7 cellular contexts compared by ENCODE assay signal in the genomic region with DNA sequence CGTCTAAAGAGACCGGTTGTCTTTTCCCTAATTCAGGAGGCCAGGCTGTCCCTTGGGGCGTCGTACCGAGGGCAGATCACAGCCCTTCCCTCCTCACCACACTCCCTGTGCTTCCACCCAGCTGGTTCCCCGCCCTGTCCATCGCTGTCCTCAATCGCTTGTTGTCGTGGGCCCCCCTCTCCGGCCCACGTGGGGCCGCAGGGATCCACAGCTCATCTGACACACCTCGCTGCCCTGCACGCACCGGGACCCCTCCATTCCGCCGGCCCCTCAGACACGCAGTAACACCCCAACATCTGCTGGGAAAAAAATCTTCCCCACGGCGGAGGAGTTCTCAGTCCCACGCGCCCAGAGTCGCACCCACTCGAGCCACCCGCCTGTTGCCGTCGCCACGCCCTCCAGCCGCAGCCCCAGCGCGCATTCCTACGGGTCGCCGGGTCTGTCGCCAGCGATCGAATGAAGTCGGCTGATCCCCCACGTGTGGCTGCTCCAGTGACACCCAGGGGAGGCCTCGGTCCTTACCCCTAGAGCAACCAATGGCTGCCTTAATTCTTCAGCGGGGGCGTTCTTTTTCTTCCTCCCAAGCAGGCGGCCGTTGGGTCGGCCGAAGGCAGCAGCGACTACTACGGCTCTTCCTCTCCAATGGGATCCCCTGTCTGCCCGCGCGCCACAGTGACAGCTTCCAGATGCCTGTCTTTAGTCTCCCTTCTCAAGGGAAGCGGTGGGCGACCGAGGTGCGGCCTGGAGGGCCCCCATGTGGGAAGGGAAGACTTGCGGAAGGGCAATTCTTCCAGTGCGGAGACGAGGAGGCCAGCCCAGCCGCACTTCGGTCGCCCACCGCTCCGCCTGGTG. TPM values are rescaled to one million over a fixed set of nuclear protein-coding genes. Genes with fewer than 3 reads are reported as not detected.
DNase-seq lines count a peak whose midpoint lies in the region; ATAC-seq and TF ChIP-seq lines count a peak whose summit lies in the region.

No MANE protein-coding gene starts in this region.

- DNase-seq in NCI-H1930 (lab: John Stamatoyannopoulos, UW) (peak; percentile 45 to 53), kidney epithelial cell (ENCODE audit: low read depth) (no peak)
- peak; percentile 61 for DNase-seq in central memory CD4-positive, alpha-beta T cell
- DNase-seq in stimulated activated CD4-positive, alpha-beta T cell treated with anti-CD3 and anti-CD28 coated beads, Interleukin-1b, Interleukin-23, amount 100 ng/mL, for 48 hours, result peak; percentile 53

- peak; percentile 47 for ATAC-seq in GM18505 (IDR thresholded peaks at IDR 0.05; ENCODE audit: unreplicated experiment)
- ATAC-seq in HG02840 (IDR thresholded peaks at IDR 0.05; ENCODE audit: low FRiP score, unreplicated experiment), result peak; percentile 58
- peak; percentile 53 to 56 for ATAC-seq in activated CD4-positive, CD25-positive, alpha-beta regulatory T cell treated with anti-CD3 and anti-CD28 coated beads, Interleukin-2, amount 50 U/mL, for 24 hours

- no peaks in the 10 kb centered on the region for H3K36me3 ChIP-seq in kidney epithelial cell (ENCODE audit: control insufficient read depth, insufficient read depth, low read length)

- H3K4me3 ChIP-seq in kidney epithelial cell (ENCODE audit: low read depth, low read length), result peak overlapping the region; percentile 64

- peak; percentile 12 for TF ChIP-seq CTCF in kidney epithelial cell (IDR thresholded peaks at IDR 0.05; ENCODE audit: insufficient read depth, low read length, poor library complexity, severe bottlenecking)

- no peaks in the 10 kb centered on the region for H3K27me3 ChIP-seq in kidney epithelial cell (ENCODE audit: control insufficient read depth, insufficient read depth, low read length)

- TF ChIP-seq POLR2A in GM18505 (IDR thresholded peaks at IDR 0.05; ENCODE audit: borderline replicate concordance, extremely low read depth, insufficient read depth, insufficient read length), result no peak

RNA-seq across cellular contexts. Expression of a gene that starts 0.9 kb away (rescaled TPM):
- 127 and 135 TPM in 2 replicates for total RNA-seq in kidney epithelial cell

RNA-seq across cellular contexts. Expression of a gene that starts 50.7 kb away (rescaled TPM):
- 21.3 and 23.3 TPM in 2 replicates for total RNA-seq in kidney epithelial cell
